In genomic region chr2:159234868-159235267, GRCh38 we compare ENCODE assay signal across 26 cellular contexts.
"Had no signal": no experiment of that assay in that cellular context is flagged by ENCODE, and none has a peak within 500 bp of the region (broad histone marks: within the 10 kb centered on the region; RNA-seq: fewer than 3 reads in every experiment).

No MANE protein-coding gene starts in this region.

- FAIRE-seq: endometrium, islet of Langerhans, keratinocyte had no signal

- H3K27ac Mint-ChIP-seq: dendritic cell treated with granulocyte-macrophage colony-stimulating factor and Interleukin-4, amounts not matched to agents 40 ng/mL and 50 ng/mL, for 4 days; effector memory CD8-positive, alpha-beta T cell; endodermal cell had no signal

- H3K4me1 Mint-ChIP-seq: endodermal cell had no signal

- H3K4me3 Mint-ChIP-seq: dendritic cell treated with granulocyte-macrophage colony-stimulating factor and Interleukin-4, amounts not matched to agents 40 ng/mL and 50 ng/mL, for 4 days; effector memory CD8-positive, alpha-beta T cell; endodermal cell had no signal

- H3K27me3 Mint-ChIP-seq: dendritic cell treated with granulocyte-macrophage colony-stimulating factor and Interleukin-4, amounts not matched to agents 40 ng/mL and 50 ng/mL, for 4 days; effector memory CD8-positive, alpha-beta T cell had no signal

- H3K27ac ChIP-seq: colonic mucosa, epithelial cell of prostate, esophagus squamous epithelium, gastrocnemius medialis, heart right ventricle, left lung, lower lobe of right lung had no signal

- H3K27me3 ChIP-seq: colonic mucosa, esophagus squamous epithelium, gastrocnemius medialis, heart right ventricle, left lung had no signal

- H3K9me3 ChIP-seq: colonic mucosa, esophagus squamous epithelium, gastrocnemius medialis, heart right ventricle, left lung, lower lobe of right lung had no signal

- H3K4me1 ChIP-seq: colonic mucosa, esophagus squamous epithelium, gastrocnemius medialis had no signal

- ATAC-seq: effector memory CD8-positive, alpha-beta T cell; esophagus mucosa; gastrocnemius medialis; heart right ventricle; left cardiac atrium; left lung; left ventricle myocardium superior; lower lobe of right lung had no signal

- DNase-seq: colonic mucosa; cortex of kidney; effector CD8-positive, alpha-beta T cell; effector memory CD8-positive, alpha-beta T cell; endodermal cell; erythroblast; esophagus squamous epithelium; foreskin fibroblast; foreskin melanocyte; gastrocnemius medialis; glutamatergic neuron; head of caudate nucleus; heart right ventricle; hippocampal formation; left cardiac atrium; left lung; left ventricle myocardium superior; lower lobe of right lung; mesenchymal stem cell; midbrain had no signal

- H3K4me3 ChIP-seq: colonic mucosa, esophagus squamous epithelium, gastrocnemius medialis, heart right ventricle, left lung, lower lobe of right lung had no signal

- H3K9me3 Mint-ChIP-seq: dendritic cell treated with granulocyte-macrophage colony-stimulating factor and Interleukin-4, amounts not matched to agents 40 ng/mL and 50 ng/mL, for 4 days; effector memory CD8-positive, alpha-beta T cell; endodermal cell had no signal
